ENCODE assay signal across 13 cellular contexts in the genomic region with DNA sequence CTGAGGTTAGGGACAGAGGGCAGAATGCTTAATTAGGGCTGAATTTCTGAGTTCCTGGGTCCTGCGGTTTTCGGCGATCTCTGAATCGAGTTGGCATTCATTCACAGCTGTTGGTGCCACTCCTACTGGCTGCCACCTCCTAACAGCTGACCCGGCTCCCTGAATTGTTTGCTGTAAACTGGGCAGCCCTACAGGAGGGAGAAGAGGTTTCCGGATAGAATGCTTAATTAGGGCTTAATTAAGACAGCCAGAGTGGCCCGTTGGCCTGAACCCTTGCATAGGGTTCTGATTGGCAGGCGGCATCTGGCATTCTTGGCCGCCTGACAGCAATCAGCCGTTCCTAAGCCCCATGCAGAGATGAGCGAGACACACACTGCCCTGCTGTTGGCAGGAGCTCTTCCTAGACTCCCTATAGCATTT. TPM values are rescaled to one million over a fixed set of nuclear protein-coding genes. Genes with fewer than 3 reads are reported as not detected.
DNase-seq lines count a peak whose midpoint lies in the region; ATAC-seq lines count a peak whose summit lies in the region.
"Had no signal": no experiment of that assay in that cellular context is flagged by ENCODE, and none has a peak within 500 bp of the region (broad histone marks: within the 10 kb centered on the region; RNA-seq: fewer than 3 reads in every experiment).

No MANE protein-coding gene starts in this region.

- H3K27ac Mint-ChIP-seq in CD8-positive, alpha-beta memory T cell: no peak overlapping the region

- POLR2A ChIA-PET in CD8-positive, alpha-beta memory T cell (lab: Charles Lee): no interaction called here

- intact Hi-C loops in left cardiac atrium (cut with DNase I): no loop called here

- no peaks in the 10 kb centered on the region for H3K36me3 Mint-ChIP-seq in CD8-positive, alpha-beta memory T cell

- DNase-seq in SHP77 (lab: John Stamatoyannopoulos, UW): peak; percentile 7 to 32
- no peak for DNase-seq in SHP77 treated with DMSO at 0.1 percent for 48 hours (lab: John Stamatoyannopoulos, UW)
- peak; percentile 66 for DNase-seq in NCI-H774 (lab: John Stamatoyannopoulos, UW)
- no peak for DNase-seq in left cardiac atrium
- peak in 41 of 49 donors; percentile 7 to 76 (median 37) for DNase-seq in substantia nigra (lab: John Stamatoyannopoulos, UW)
- DNase-seq in CD8-positive, alpha-beta memory T cell: no peak
- no peak for DNase-seq in glomerular visceral epithelial cell (ENCODE audit: extremely low spot score)
- DNase-seq: T-helper 9 cell had no signal

- CTCF ChIA-PET in CD8-positive, alpha-beta memory T cell (lab: Charles Lee): no interaction called here

- no peaks in the 10 kb centered on the region for H3K4me1 ChIP-seq in CD8-positive, alpha-beta memory T cell (ENCODE audit: insufficient read depth, low read length)
- H3K4me1 ChIP-seq: body of pancreas, vagina had no signal

- ATAC-seq in left cardiac atrium (peak; percentile 57 to 74), GM18519 (IDR thresholded peaks at IDR 0.05; ENCODE audit: low FRiP score, unreplicated experiment) (no peak)
- ATAC-seq: body of pancreas, K562 had no signal

- no peaks in the 10 kb centered on the region for H3K4me1 Mint-ChIP-seq in CD8-positive, alpha-beta memory T cell

- H3K9me3 Mint-ChIP-seq in CD8-positive, alpha-beta memory T cell: no peaks in the 10 kb centered on the region

- no peaks in the 10 kb centered on the region for H3K36me3 ChIP-seq in CD8-positive, alpha-beta memory T cell (ENCODE audit: insufficient read depth, low read length)
- H3K36me3 ChIP-seq: vagina had no signal

- H3K27me3 Mint-ChIP-seq in CD8-positive, alpha-beta memory T cell: peaks cover 22 to 40% of the 10 kb centered on the region in 2 donors

- peaks cover 4% of the 10 kb centered on the region for H3K27me3 ChIP-seq in CD8-positive, alpha-beta memory T cell (ENCODE audit: insufficient read depth, low read length, poor library complexity, severe bottlenecking)
- H3K27me3 ChIP-seq: body of pancreas, vagina had no signal

- no peak overlapping the region for H3K4me3 Mint-ChIP-seq in CD8-positive, alpha-beta memory T cell

- H3K27ac ChIP-seq in substantia nigra (ENCODE audit: low read depth, low read length, poor library complexity, severe bottlenecking): no peak overlapping the region
- H3K27ac ChIP-seq in CD8-positive, alpha-beta memory T cell (ENCODE audit: low read depth, low read length): no peak overlapping the region
- H3K27ac ChIP-seq: body of pancreas, vagina had no signal

- no peak overlapping the region for H3K4me3 ChIP-seq in CD8-positive, alpha-beta memory T cell (ENCODE audit: low read length)
- H3K4me3 ChIP-seq: body of pancreas, K562, vagina had no signal

- H3K9me3 ChIP-seq in CD8-positive, alpha-beta memory T cell (ENCODE audit: low read length): no peaks in the 10 kb centered on the region
- H3K9me3 ChIP-seq: body of pancreas, vagina had no signal

RNA-seq across cellular contexts. Expression of a gene that starts 25.7 kb away (rescaled TPM):
- total RNA-seq in left cardiac atrium: under 1 TPM; 0.21 to 0.77 TPM
- total RNA-seq in CD8-positive, alpha-beta memory T cell: not detected
- not detected for polyA plus RNA-seq in CD8-positive, alpha-beta memory T cell
- total RNA-seq: K562, OCI-LY7 had no signal
- polyA plus RNA-seq: K562 had no signal

Comparison
In these comparisons a context has a peak if more than half of its experiments do, and no peak if none do; other contexts are left out.
1. DNase-seq: peak in SHP77 (2 of 2), NCI-H774 (single experiment) and substantia nigra (41 of 49); none in SHP77 treated with DMSO at 0.1 percent for 48 hours (single experiment), left cardiac atrium (single experiment), CD8-positive, alpha-beta memory T cell (0 of 5) and glomerular visceral epithelial cell (single experiment).